In the genomic region with DNA sequence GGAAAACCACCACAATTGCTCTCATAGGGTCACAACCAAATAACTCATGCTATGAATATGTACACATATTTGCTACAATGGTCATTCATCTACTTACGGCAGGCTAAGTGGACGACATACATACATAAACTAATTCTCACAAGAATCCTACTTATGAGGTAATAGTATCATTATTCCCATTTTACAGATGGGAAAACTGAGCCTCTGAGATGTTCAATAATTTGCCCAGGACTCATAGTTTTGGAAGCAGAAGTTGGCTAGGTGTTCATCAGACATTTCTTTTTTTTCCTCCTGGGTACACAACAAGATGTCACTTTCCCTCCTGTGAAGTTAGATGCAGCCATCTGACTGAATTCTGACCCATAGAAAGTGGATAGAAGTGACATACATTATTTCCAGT, we compare ENCODE assay signal across 30 cellular contexts.
"Had no signal": no experiment of that assay in that cellular context is flagged by ENCODE, and none has a peak within 500 bp of the region (broad histone marks: within the 10 kb centered on the region; RNA-seq: fewer than 3 reads in every experiment).

No MANE protein-coding gene starts in this region.

- H3K4me3 ChIP-seq: left lung, lower lobe of right lung, neural progenitor cell, ovary, right atrium auricular region, sigmoid colon, spleen, testis, thyroid gland, transverse colon, upper lobe of left lung, vagina had no signal

- H3K36me3 ChIP-seq: left lung, lower lobe of right lung, neural progenitor cell, neutrophil, ovary, right atrium auricular region, sigmoid colon, spleen, thyroid gland, transverse colon, upper lobe of left lung, vagina had no signal

- H3K9me3 ChIP-seq: left lung, lower lobe of right lung, neutrophil, ovary, right atrium auricular region, sigmoid colon, spleen, testis, thyroid gland, transverse colon, upper lobe of left lung, vagina had no signal

- H3K36me3 Mint-ChIP-seq: immature natural killer cell; naive B cell; natural killer cell; neural progenitor cell; stimulated activated effector memory CD8-positive, alpha-beta T cell treated with anti-CD3 and anti-CD28 coated beads, Interleukin-12 subunit alpha, Interleukin-12 subunit beta, amount 100 ng/mL, for 72 hours had no signal

- DNase-seq: hypothalamus; immature natural killer cell; kidney; left colon; left lung; lower lobe of right lung; mammary epithelial cell; mesenchymal stem cell; naive B cell; natural killer cell; nephron progenitor cell; occipital lobe; ovary; sigmoid colon; small intestine; spleen; stimulated activated CD4-positive, alpha-beta T cell treated with anti-CD3 and anti-CD28 coated beads, Interleukin-4, amount 100 ng/mL, for 24 hours; stimulated activated naive CD4-positive, alpha-beta T cell treated with Interleukin-2 at 50 U/mL for 16 hours; stimulated activated naive CD8-positive, alpha-beta T cell treated with anti-CD3 and anti-CD28 coated beads, Interleukin-15, amount 100 ng/mL, for 72 hours; testis; thyroid gland; transverse colon; upper lobe of left lung had no signal

- ATAC-seq: left colon; left lung; lower lobe of right lung; natural killer cell; stimulated activated effector memory CD8-positive, alpha-beta T cell treated with anti-CD3 and anti-CD28 coated beads, Interleukin-12 subunit alpha, Interleukin-12 subunit beta, amount 100 ng/mL, for 72 hours; stimulated activated naive CD8-positive, alpha-beta T cell treated with anti-CD3 and anti-CD28 coated beads, Interleukin-15, amount 100 ng/mL, for 72 hours had no signal

- FAIRE-seq: islet of Langerhans, kidney, small intestine had no signal

- H3K9ac ChIP-seq: neural progenitor cell had no signal

- H3K27ac ChIP-seq: left lung, lower lobe of right lung, neural progenitor cell, neutrophil, ovary, right atrium auricular region, sigmoid colon, spleen, testis, thyroid gland, transverse colon, upper lobe of left lung, vagina had no signal

- H3K9me3 Mint-ChIP-seq: immature natural killer cell; natural killer cell; nephron progenitor cell; neural progenitor cell; stimulated activated effector memory CD8-positive, alpha-beta T cell treated with anti-CD3 and anti-CD28 coated beads, Interleukin-12 subunit alpha, Interleukin-12 subunit beta, amount 100 ng/mL, for 72 hours; stimulated activated naive CD8-positive, alpha-beta T cell treated with anti-CD3 and anti-CD28 coated beads, Interleukin-15, amount 100 ng/mL, for 72 hours had no signal

- H3K27me3 ChIP-seq: left lung, neural progenitor cell, neutrophil, ovary, right atrium auricular region, sigmoid colon, spleen, testis, thyroid gland, transverse colon, upper lobe of left lung, vagina had no signal

- H3K4me3 Mint-ChIP-seq: immature natural killer cell; naive B cell; natural killer cell; nephron progenitor cell; neural progenitor cell; stimulated activated effector memory CD8-positive, alpha-beta T cell treated with anti-CD3 and anti-CD28 coated beads, Interleukin-12 subunit alpha, Interleukin-12 subunit beta, amount 100 ng/mL, for 72 hours; stimulated activated naive CD8-positive, alpha-beta T cell treated with anti-CD3 and anti-CD28 coated beads, Interleukin-15, amount 100 ng/mL, for 72 hours had no signal

- H3K27ac Mint-ChIP-seq: immature natural killer cell; natural killer cell; nephron progenitor cell; neural progenitor cell; progenitor cell of endocrine pancreas; stimulated activated effector memory CD8-positive, alpha-beta T cell treated with anti-CD3 and anti-CD28 coated beads, Interleukin-12 subunit alpha, Interleukin-12 subunit beta, amount 100 ng/mL, for 72 hours; stimulated activated naive CD8-positive, alpha-beta T cell treated with anti-CD3 and anti-CD28 coated beads, Interleukin-15, amount 100 ng/mL, for 72 hours had no signal
